2 cellular contexts compared by ENCODE assay signal in genomic region chr6:32406197-32406596, GRCh38.
TF ChIP-seq lines count a peak whose summit lies in the region.

No MANE protein-coding gene starts in this region.

TF ChIP-seq in GM23338, 12 proteins besides CTCF, POLR2A, EP300 and RAD21:
- no peak for TF ChIP-seq ETS1 (IDR thresholded peaks at IDR 0.05)
- no peak for TF ChIP-seq STAT1 (IDR thresholded peaks at IDR 0.05; ENCODE audit: unreplicated experiment)
- TF ChIP-seq ZNF331 (CRISPR knock-in tag; IDR thresholded peaks at IDR 0.05; ENCODE audit: low read depth) = no peak
- no peak for TF ChIP-seq NANOG (IDR thresholded peaks at IDR 0.05; ENCODE audit: borderline replicate concordance)
- no peak for TF ChIP-seq ZNF462 (CRISPR knock-in tag; IDR thresholded peaks at IDR 0.05)
- no peak for TF ChIP-seq REST (IDR thresholded peaks at IDR 0.05; ENCODE audit: unreplicated experiment)
- TF ChIP-seq ZNF114 (CRISPR knock-in tag; IDR thresholded peaks at IDR 0.05) = no peak
- TF ChIP-seq POLR2AphosphoS5 (IDR thresholded peaks at IDR 0.05; ENCODE audit: low read depth) = no peak
- no peak for TF ChIP-seq EZH2 (IDR thresholded peaks at IDR 0.05; ENCODE audit: low read depth, unreplicated experiment)
- no peak for TF ChIP-seq JUNB (IDR thresholded peaks at IDR 0.05; ENCODE audit: unreplicated experiment)
- no peak for TF ChIP-seq EZH2phosphoT487 (IDR thresholded peaks at IDR 0.05; ENCODE audit: unreplicated experiment)
- TF ChIP-seq CREB1 (CRISPR knock-in tag; IDR thresholded peaks at IDR 0.05; ENCODE audit: low read depth) = no peak

TF ChIP-seq in H1, 55 proteins besides CTCF, POLR2A, EP300 and RAD21:
- TF ChIP-seq EGR1 (IDR thresholded peaks at IDR 0.05; ENCODE audit: borderline replicate concordance, low read depth, low read length) = no peak
- TF ChIP-seq TBP (IDR thresholded peaks at IDR 0.05; ENCODE audit: low read depth, low read length) = peak; percentile 50; the same call in 1 of the 2 replicates
- no peak for TF ChIP-seq SP4 (IDR thresholded peaks at IDR 0.05; ENCODE audit: low read length)
- no peak for TF ChIP-seq SP2 (IDR thresholded peaks at IDR 0.05; ENCODE audit: low read length)
- no peak for TF ChIP-seq NRF1 (IDR thresholded peaks at IDR 0.05; ENCODE audit: low read depth, low read length)
- no peak for TF ChIP-seq ASH2L (IDR thresholded peaks at IDR 0.05; ENCODE audit: low read length)
